ENCODE assay signal across 17 cellular contexts in genomic region chr5:142405814-142406395, GRCh38.
"Had no signal": no experiment of that assay in that cellular context is flagged by ENCODE, and none has a peak within 500 bp of the region (broad histone marks: within the 10 kb centered on the region; RNA-seq: fewer than 3 reads in every experiment).

No MANE protein-coding gene starts in this region.

- FAIRE-seq: frontal cortex, pancreas, small intestine had no signal

- H3K36me3 Mint-ChIP-seq: mesothelial cell of epicardium, natural killer cell had no signal

- ATAC-seq: heart left ventricle, natural killer cell, pancreas had no signal

- H3K27ac Mint-ChIP-seq: natural killer cell, progenitor cell of endocrine pancreas had no signal

- H3K9me3 Mint-ChIP-seq: mesothelial cell of epicardium, natural killer cell, neural crest cell had no signal

- H3K4me3 Mint-ChIP-seq: natural killer cell, neural crest cell had no signal

- H3K36me3 ChIP-seq: heart left ventricle, pancreas, upper lobe of left lung, uterus had no signal

- H3K9me3 ChIP-seq: heart left ventricle, pancreas, upper lobe of left lung, uterus had no signal

- H3K27me3 Mint-ChIP-seq: progenitor cell of endocrine pancreas had no signal

- H3K4me1 ChIP-seq: pancreas, uterus had no signal

- H3K27me3 ChIP-seq: heart left ventricle, pancreas, upper lobe of left lung, uterus had no signal

- DNase-seq: effector memory CD4-positive, alpha-beta T cell; erythroblast; heart left ventricle; hippocampal formation; kidney glomerular epithelial cell; natural killer cell; nucleus accumbens; pancreas; small intestine; stimulated activated CD4-positive, alpha-beta T cell treated with anti-CD3 and anti-CD28 coated beads, Interleukin-12 subunit alpha, Interleukin-12 subunit beta, amount 100 ng/mL, for 4 hours; stimulated activated naive CD4-positive, alpha-beta T cell; upper lobe of left lung; uterus had no signal

- H3K4me3 ChIP-seq: heart left ventricle, pancreas, upper lobe of left lung, uterus had no signal

- H3K27ac ChIP-seq: heart left ventricle, pancreas, upper lobe of left lung, uterus had no signal
